Comparison of ENCODE assay signal across 29 cellular contexts in the genomic region with DNA sequence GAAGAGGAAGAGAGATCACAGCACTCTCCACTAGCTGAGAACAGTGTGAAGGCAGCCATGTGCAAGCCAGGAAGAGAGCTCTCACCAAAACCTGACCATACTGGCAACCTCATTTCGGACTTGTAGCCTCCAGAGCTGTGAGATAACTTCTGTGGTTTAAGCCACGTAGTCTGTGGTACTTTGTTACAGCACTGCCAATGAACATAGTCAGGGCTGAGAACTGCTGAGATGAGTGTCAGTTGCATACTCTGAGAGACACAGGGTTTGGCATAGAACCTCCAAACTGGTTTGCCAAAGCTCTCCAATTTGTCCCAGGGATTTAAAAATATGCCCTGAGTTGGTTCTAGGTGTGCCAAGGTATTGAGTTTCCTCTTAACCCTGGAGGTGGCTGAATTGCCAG.
"Had no signal": no experiment of that assay in that cellular context is flagged by ENCODE, and none has a peak within 500 bp of the region (broad histone marks: within the 10 kb centered on the region; RNA-seq: fewer than 3 reads in every experiment).

No MANE protein-coding gene starts in this region.

- H3K36me3 Mint-ChIP-seq: memory B cell; naive B cell; natural killer cell treated with Interleukin-12 subunit alpha and Interleukin-12 subunit beta and Interleukin-15 and Interleukin-18, amount 100 ng/mL, for 72 hours; stimulated activated naive B cell treated with anti-CD40 and anti-IgM and Interleukin-4, amounts not matched to agents 10 μg/mL and 1 μg/mL and 100 μg/mL, for 72 hours had no signal

- H3K4me3 ChIP-seq: dorsolateral prefrontal cortex, gastroesophageal sphincter, heart left ventricle, lower lobe of right lung, pancreas, right lobe of liver, thoracic aorta, tibial nerve, upper lobe of left lung had no signal

- H3K4me1 Mint-ChIP-seq: memory B cell, naive B cell, neural crest cell had no signal

- DNase-seq: dorsolateral prefrontal cortex; effector CD4-positive, alpha-beta T cell; foreskin fibroblast; heart left ventricle; hippocampal formation; islet precursor cell; kidney glomerular epithelial cell; left ventricle myocardium superior; lower lobe of right lung; naive B cell; pancreas; right lobe of liver; small intestine; stimulated activated CD4-positive, alpha-beta T cell treated with anti-CD3 and anti-CD28 coated beads, Interleukin-15, amount 100 ng/mL, for 24 hours; stimulated activated CD4-positive, alpha-beta T cell treated with anti-CD3 and anti-CD28 coated beads, Interleukin-2, amount 100 ng/mL, for 48 hours; stimulated activated naive B cell treated with anti-CD40 and anti-IgM and Interleukin-4, amounts not matched to agents 10 μg/mL and 1 μg/mL and 100 μg/mL, for 72 hours; upper lobe of left lung had no signal

- H3K27ac Mint-ChIP-seq: memory B cell; naive B cell; natural killer cell treated with Interleukin-12 subunit alpha and Interleukin-12 subunit beta and Interleukin-15 and Interleukin-18, amount 100 ng/mL, for 72 hours; stimulated activated naive B cell treated with anti-CD40 and anti-IgM and Interleukin-4, amounts not matched to agents 10 μg/mL and 1 μg/mL and 100 μg/mL, for 72 hours; stimulated activated naive CD8-positive, alpha-beta T cell treated with anti-CD3 and anti-CD28 coated beads, Interleukin-15, Interleukin-2, amounts not matched to agents 100 ng/mL and 50 ng/mL, for 24 hours had no signal

- H3K27me3 ChIP-seq: gastroesophageal sphincter, heart left ventricle, neutrophil, pancreas, right lobe of liver, tibial nerve, upper lobe of left lung had no signal

- H3K4me3 Mint-ChIP-seq: memory B cell; naive B cell; natural killer cell treated with Interleukin-12 subunit alpha and Interleukin-12 subunit beta and Interleukin-15 and Interleukin-18, amount 100 ng/mL, for 72 hours; neural crest cell; stimulated activated naive B cell treated with anti-CD40 and anti-IgM and Interleukin-4, amounts not matched to agents 10 μg/mL and 1 μg/mL and 100 μg/mL, for 72 hours; stimulated activated naive CD8-positive, alpha-beta T cell treated with anti-CD3 and anti-CD28 coated beads, Interleukin-15, Interleukin-2, amounts not matched to agents 100 ng/mL and 50 ng/mL, for 24 hours had no signal

- FAIRE-seq: colon, pancreas, small intestine, urothelium cell line had no signal

- H3K4me1 ChIP-seq: gastroesophageal sphincter, heart left ventricle, lower lobe of right lung, pancreas, right lobe of liver, tibial nerve, upper lobe of left lung had no signal

- H3K9me3 Mint-ChIP-seq: memory B cell; naive B cell; natural killer cell treated with Interleukin-12 subunit alpha and Interleukin-12 subunit beta and Interleukin-15 and Interleukin-18, amount 100 ng/mL, for 72 hours; neural crest cell; stimulated activated naive B cell treated with anti-CD40 and anti-IgM and Interleukin-4, amounts not matched to agents 10 μg/mL and 1 μg/mL and 100 μg/mL, for 72 hours; stimulated activated naive CD8-positive, alpha-beta T cell treated with anti-CD3 and anti-CD28 coated beads, Interleukin-15, Interleukin-2, amounts not matched to agents 100 ng/mL and 50 ng/mL, for 24 hours had no signal

- ATAC-seq: esophagus mucosa; gastroesophageal sphincter; heart left ventricle; left ventricle myocardium superior; lower lobe of right lung; natural killer cell treated with Interleukin-12 subunit alpha and Interleukin-12 subunit beta and Interleukin-15 and Interleukin-18, amount 100 ng/mL, for 72 hours; pancreas; right lobe of liver; stimulated activated naive B cell treated with anti-CD40 and anti-IgM and Interleukin-4, amounts not matched to agents 10 μg/mL and 1 μg/mL and 100 μg/mL, for 72 hours had no signal

- H3K27ac ChIP-seq: dorsolateral prefrontal cortex, epithelial cell of prostate, gastroesophageal sphincter, heart left ventricle, lower lobe of right lung, neutrophil, pancreas, right lobe of liver, thoracic aorta, tibial nerve, upper lobe of left lung had no signal

- H3K36me3 ChIP-seq: gastroesophageal sphincter, heart left ventricle, lower lobe of right lung, neutrophil, pancreas, right lobe of liver, thoracic aorta, tibial nerve, upper lobe of left lung had no signal

- H3K9me3 ChIP-seq: gastroesophageal sphincter, heart left ventricle, lower lobe of right lung, neutrophil, pancreas, right lobe of liver, thoracic aorta, tibial nerve, upper lobe of left lung had no signal
